9 cellular contexts compared by ENCODE assay signal in genomic region chr15:58066042-58066867, GRCh38. TPM values are rescaled to one million over a fixed set of nuclear protein-coding genes. Genes with fewer than 3 reads are reported as not detected.
DNase-seq lines count a peak whose midpoint lies in the region; TF ChIP-seq lines count a peak whose summit lies in the region.
"Had no signal": no experiment of that assay in that cellular context is flagged by ENCODE, and none has a peak within 500 bp of the region (broad histone marks: within the 10 kb centered on the region; RNA-seq: fewer than 3 reads in every experiment).

No MANE protein-coding gene starts in this region.

- no peak overlapping the region for H3K27ac Mint-ChIP-seq in neural progenitor cell

- H3K27ac ChIP-seq in neural progenitor cell (no peak overlapping the region), thymus (ENCODE audit: low read depth) (no peak overlapping the region)

- no peaks in the 10 kb centered on the region for H3K9me3 ChIP-seq in neural progenitor cell (ENCODE audit: low read depth)
- no peaks in the 10 kb centered on the region for H3K9me3 ChIP-seq in thymus (ENCODE audit: control insufficient read depth)

- H3K4me3 ChIP-seq in neural progenitor cell (peak overlapping the region; percentile 60), thymus (ENCODE audit: low read length) (peak overlapping the region; percentile 53)

- H3K4me1 ChIP-seq in neural progenitor cell (peaks cover 32% of the 10 kb centered on the region), thymus (ENCODE audit: control insufficient read depth, insufficient read depth, low read length) (peaks cover 13% of the 10 kb centered on the region)

- H4K20me1 ChIP-seq in neural progenitor cell (ENCODE audit: low read depth): no peaks in the 10 kb centered on the region

- H3K4me1 Mint-ChIP-seq in neural progenitor cell: peaks cover 4% of the 10 kb centered on the region

- no peaks in the 10 kb centered on the region for H3K36me3 Mint-ChIP-seq in neural progenitor cell

- H3K27me3 Mint-ChIP-seq in neural progenitor cell (ENCODE audit: insufficient read depth, low read depth): peaks cover 52% of the 10 kb centered on the region

- H3K4me3 Mint-ChIP-seq in neural progenitor cell: peak overlapping the region; percentile 85

- H3K79me2 ChIP-seq in neural progenitor cell (ENCODE audit: low read depth): peaks cover 31% of the 10 kb centered on the region

- peaks cover 7% of the 10 kb centered on the region for H3K9me3 Mint-ChIP-seq in neural progenitor cell

- no peak overlapping the region for H3K9ac ChIP-seq in neural progenitor cell

- WGBS in thymus: 7% methylated on average over 59 of the region's 59 CpGs

- peak; percentile 83 for TF ChIP-seq CTCF in neural progenitor cell (IDR thresholded peaks at IDR 0.05)

- peaks cover 18% of the 10 kb centered on the region for H3F3A ChIP-seq in neural progenitor cell (ENCODE audit: low read depth)

- H3K4me2 ChIP-seq in neural progenitor cell: peak overlapping the region; percentile 89

- H3K36me3 ChIP-seq in neural progenitor cell (no peaks in the 10 kb centered on the region), thymus (ENCODE audit: control insufficient read depth, insufficient read depth) (no peaks in the 10 kb centered on the region)

- peak overlapping the region; percentile 99 for H2AFZ ChIP-seq in neural progenitor cell (replicated peaks)

- DNase-seq in NCI-H510A treated with DMSO at 0.1 percent for 48 hours (lab: John Stamatoyannopoulos, UW) (peak; percentile 23), NCI-H510A (lab: John Stamatoyannopoulos, UW) (no peak), NCI-H345 (lab: John Stamatoyannopoulos, UW) (peak; percentile 53), activated gamma-delta T cell treated with Interleukin-2 at 50 U/mL for 16 hours (peak; percentile 16), glomerular visceral epithelial cell (ENCODE audit: extremely low spot score) (peak; percentile 57), neural progenitor cell (ENCODE audit: low spot score) (peak; percentile 86), SIG-M5 treated with dmso at 0.1 percent for 504 hours (lab: John Stamatoyannopoulos, UW; ENCODE audit: unreplicated experiment) (no peak)
- DNase-seq: DND-41 had no signal

- H3K27me3 ChIP-seq in neural progenitor cell (peaks cover 68% of the 10 kb centered on the region), thymus (ENCODE audit: control insufficient read depth, insufficient read depth) (peaks cover 59% of the 10 kb centered on the region)

RNA-seq across cellular contexts. Expression of gene ALDH1A2, which starts 0.7 kb away (rescaled TPM):
- 30.8 and 52.5 TPM in 2 replicates for total RNA-seq in neural progenitor cell (ENCODE audit: low replicate concordance)
- 1.8 TPM for polyA plus RNA-seq in thymus

Comparison
In these comparisons a context has a peak if more than half of its experiments do, and no peak if none do; other contexts are left out.
1. DNase-seq: peak in NCI-H510A treated with DMSO at 0.1 percent for 48 hours (single experiment), NCI-H345 (single experiment), activated gamma-delta T cell treated with Interleukin-2 at 50 U/mL for 16 hours (single experiment), glomerular visceral epithelial cell (single experiment) and neural progenitor cell (single experiment); none in NCI-H510A (single experiment) and SIG-M5 treated with dmso at 0.1 percent for 504 hours (single experiment).